Comparison of ENCODE assay signal across 10 cellular contexts in genomic region chr9:84371737-84372136, GRCh38. TPM values are rescaled to one million over a fixed set of nuclear protein-coding genes. Genes with fewer than 3 reads are reported as not detected.
DNase-seq lines count a peak whose midpoint lies in the region; ATAC-seq and TF ChIP-seq lines count a peak whose summit lies in the region.
"Had no signal": no experiment of that assay in that cellular context is flagged by ENCODE, and none has a peak within 500 bp of the region (broad histone marks: within the 10 kb centered on the region; RNA-seq: fewer than 3 reads in every experiment).

No MANE protein-coding gene starts in this region.

- no peaks in the 10 kb centered on the region for H3K27me3 ChIP-seq in left ventricle myocardium inferior (ENCODE audit: low read depth)

- intact Hi-C loops in left cardiac atrium (cut with DNase I) (no loop called here), left ventricle myocardium inferior (cut with micrococcal nuclease) (no loop called here)

- in situ Hi-C loops in astrocyte of the cerebellum (cut with HindIII; ENCODE audit: low sequenced_read_pairs), result no loop called here

- H3K4me3 ChIP-seq in left ventricle myocardium inferior (no peak overlapping the region), astrocyte of the cerebellum (ENCODE audit: low read depth, low read length) (no peak overlapping the region)

- no peaks in the 10 kb centered on the region for H3K36me3 ChIP-seq in left ventricle myocardium inferior

- no peak overlapping the region for H3K27ac ChIP-seq in left ventricle myocardium inferior (replicated peaks)

- peak; percentile 93 to 95 for ATAC-seq in left cardiac atrium
- ATAC-seq: Panc1 had no signal

- H3K4me1 ChIP-seq in left ventricle myocardium inferior, result no peaks in the 10 kb centered on the region

- DNase-seq in left cardiac atrium (no peak), left ventricle myocardium inferior (no peak), astrocyte of the cerebellum (ENCODE audit: low read depth) (peak; percentile 19), kidney tubule cell (ENCODE audit: low spot score) (peak; percentile 18), NCI-H1092 (lab: John Stamatoyannopoulos, UW) (no peak), NCI-H146 (lab: John Stamatoyannopoulos, UW) (no peak), NCI-H446 (lab: John Stamatoyannopoulos, UW) (no peak), NCI-H774 (lab: John Stamatoyannopoulos, UW) (no peak)

- TF ChIP-seq CTCF in left ventricle myocardium inferior (IDR thresholded peaks at IDR 0.05; ENCODE audit: borderline replicate concordance) (no peak), astrocyte of the cerebellum (IDR thresholded peaks at IDR 0.05; ENCODE audit: low read depth, low read length, missing control alignments) (no peak)

- no peaks in the 10 kb centered on the region for H3K9me3 ChIP-seq in left ventricle myocardium inferior (replicated peaks)

RNA-seq across cellular contexts. Expression of gene SLC28A3, which starts 31.2 kb away (rescaled TPM):
- 1 to 10 TPM in 1 of 2 donors, under 1 TPM in 1; 0.63 to 1.2 TPM for total RNA-seq in left cardiac atrium
- total RNA-seq in left ventricle myocardium inferior, result 0.16 TPM
- total RNA-seq: A673 had no signal

Comparison
In these comparisons a context has a peak if more than half of its experiments do, and no peak if none do; other contexts are left out.
1. DNase-seq: peak in astrocyte of the cerebellum (single experiment) and kidney tubule cell (single experiment); none in left cardiac atrium (single experiment), left ventricle myocardium inferior (single experiment), NCI-H1092 (single experiment), NCI-H146 (single experiment), NCI-H446 (0 of 2) and NCI-H774 (single experiment).